Comparison of ENCODE assay signal across 27 cellular contexts in the genomic region with DNA sequence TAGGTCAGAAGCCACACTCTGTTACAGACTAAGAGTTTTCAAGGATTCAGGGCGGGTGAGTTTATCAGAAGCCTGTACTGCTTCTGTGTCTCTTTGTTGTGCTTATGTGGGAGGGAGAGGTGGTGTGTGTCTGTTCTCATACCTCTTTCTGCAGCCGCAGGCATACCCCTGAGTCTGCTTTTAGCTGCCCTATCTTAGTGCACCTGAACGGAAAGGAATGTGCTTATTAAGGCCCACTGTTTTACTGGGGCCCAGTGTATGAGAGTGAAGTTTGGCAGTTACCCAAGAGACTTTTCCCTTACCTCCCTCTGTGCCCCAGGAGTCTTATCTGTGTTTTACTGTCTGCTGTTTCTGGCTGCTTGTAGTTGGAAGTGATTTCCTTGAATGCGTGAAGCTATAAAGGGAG.
DNase-seq lines count a peak whose midpoint lies in the region; ATAC-seq, FAIRE-seq and TF ChIP-seq lines count a peak whose summit lies in the region.
"Had no signal": no experiment of that assay in that cellular context is flagged by ENCODE, and none has a peak within 500 bp of the region (broad histone marks: within the 10 kb centered on the region; RNA-seq: fewer than 3 reads in every experiment).

No MANE protein-coding gene starts in this region.

- H3K27ac ChIP-seq in left ventricle myocardium inferior (replicated peaks) (no peak overlapping the region), endothelial cell of umbilical vein (ENCODE audit: insufficient read depth, low read depth, low read length) (no peak overlapping the region), thyroid gland (peak overlapping the region; percentile 11 to 70 (median 46))
- H3K27ac ChIP-seq: BLaER1 treated with 17β-estradiol and CSF1 and Interleukin-3, amounts not matched to agents 10 nM and 100 nM; breast epithelium; dorsolateral prefrontal cortex; esophagus muscularis mucosa; tibial nerve had no signal

- TF ChIP-seq CTCF in left ventricle myocardium inferior (IDR thresholded peaks at IDR 0.05; ENCODE audit: borderline replicate concordance) (no peak), endothelial cell of umbilical vein (IDR thresholded peaks at IDR 0.05; ENCODE audit: extremely low read depth in 1 of 2, insufficient read depth in 1 of 2, low read depth in 1 of 2, low read length in 2 of 2) (no peak), mesothelial cell of epicardium (IDR thresholded peaks at IDR 0.05; ENCODE audit: unreplicated experiment) (no peak), thyroid gland (IDR thresholded peaks at IDR 0.05) (no peak)

- CTCF ChIA-PET in endothelial cell of umbilical vein (lab: Charles Lee) = interaction anchor here (0.6 kb wide), 1 partner anchor 42 kb away, joined by 3 read pairs; no protein-coding TSS in a partner anchor

- H3K4me3 Mint-ChIP-seq in mesothelial cell of epicardium = peak overlapping the region; percentile 6
- H3K4me3 Mint-ChIP-seq: activated naive CD4-positive, alpha-beta T cell treated with anti-CD3 and anti-CD28 coated beads, Interleukin-2, amount 50 U/mL, for 24 hours; stimulated activated effector memory CD8-positive, alpha-beta T cell treated with anti-CD3 and anti-CD28 coated beads, Interleukin-12 subunit alpha, Interleukin-12 subunit beta, amount 100 ng/mL, for 72 hours had no signal

- H3K27me3 Mint-ChIP-seq in mesothelial cell of epicardium (ENCODE audit: low read depth) = no peaks in the 10 kb centered on the region
- H3K27me3 Mint-ChIP-seq: activated naive CD4-positive, alpha-beta T cell treated with anti-CD3 and anti-CD28 coated beads, Interleukin-2, amount 50 U/mL, for 24 hours had no signal

- dilution Hi-C loops in endothelial cell of umbilical vein (cut with MboI; ENCODE audit: extremely low pct_ligation_motif_present, low sequenced_read_pairs) = no loop called here

- no peak overlapping the region for H3K4me2 ChIP-seq in endothelial cell of umbilical vein (ENCODE audit: insufficient read depth, low read length)
- H3K4me2 ChIP-seq: BLaER1 treated with 17β-estradiol and CSF1 and Interleukin-3, amounts not matched to agents 10 nM and 100 nM had no signal

- H3K36me3 ChIP-seq in left ventricle myocardium inferior (peaks cover 5% of the 10 kb centered on the region), endothelial cell of umbilical vein (ENCODE audit: control insufficient read depth in 2 of 2, extremely low read depth in 1 of 2, insufficient read depth in 2 of 2, low read length in 2 of 2) (no peaks in the 10 kb centered on the region), thyroid gland (no peaks in the 10 kb centered on the region)
- H3K36me3 ChIP-seq: breast epithelium, Peyer's patch had no signal

- H3K4me3 ChIP-seq in left ventricle myocardium inferior (no peak overlapping the region), endothelial cell of umbilical vein (replicated peaks in 1 of 3; ENCODE audit: insufficient read depth in 1 of 3, low read depth in 1 of 3, low read length in 3 of 3) (no peak overlapping the region), thyroid gland (replicated peaks in 1 of 3) (no peak overlapping the region)
- H3K4me3 ChIP-seq: BLaER1 treated with 17β-estradiol and CSF1 and Interleukin-3, amounts not matched to agents 10 nM and 100 nM; breast epithelium; dorsolateral prefrontal cortex; esophagus muscularis mucosa; tibial nerve had no signal

- WGBS in thyroid gland, 2 donors = 42 to 45% methylated on average over 4 of the region's 4 CpGs

- H3K27me3 ChIP-seq in left ventricle myocardium inferior (ENCODE audit: low read depth) (no peaks in the 10 kb centered on the region), endothelial cell of umbilical vein (ENCODE audit: control insufficient read depth in 2 of 2, insufficient read depth in 2 of 2, low read length in 2 of 2) (no peaks in the 10 kb centered on the region), thyroid gland (no peaks in the 10 kb centered on the region)
- H3K27me3 ChIP-seq: BLaER1 treated with 17β-estradiol and CSF1 and Interleukin-3, amounts not matched to agents 10 nM and 100 nM; breast epithelium; dorsolateral prefrontal cortex; esophagus muscularis mucosa; Peyer's patch; tibial nerve had no signal

- H4K20me1 ChIP-seq in endothelial cell of umbilical vein (replicated peaks; ENCODE audit: control insufficient read depth, extremely low read depth, insufficient read depth, low read length) = no peaks in the 10 kb centered on the region
- H4K20me1 ChIP-seq: BLaER1 treated with 17β-estradiol and CSF1 and Interleukin-3, amounts not matched to agents 10 nM and 100 nM had no signal

- H3K27ac Mint-ChIP-seq in mesothelial cell of epicardium = peak overlapping the region; percentile 96
- H3K27ac Mint-ChIP-seq: activated naive CD4-positive, alpha-beta T cell treated with anti-CD3 and anti-CD28 coated beads, Interleukin-2, amount 50 U/mL, for 24 hours; stimulated activated effector memory CD8-positive, alpha-beta T cell treated with anti-CD3 and anti-CD28 coated beads, Interleukin-12 subunit alpha, Interleukin-12 subunit beta, amount 100 ng/mL, for 72 hours had no signal

- H3K4me1 ChIP-seq in left ventricle myocardium inferior = peaks cover 18% of the 10 kb centered on the region
- no peaks in the 10 kb centered on the region for H3K4me1 ChIP-seq in endothelial cell of umbilical vein (ENCODE audit: control insufficient read depth, extremely low read depth, insufficient read depth, low read length)
- peaks cover 10 to 14% of the 10 kb centered on the region in 2 donors for H3K4me1 ChIP-seq in thyroid gland
- H3K4me1 ChIP-seq: breast epithelium, esophagus muscularis mucosa, Peyer's patch had no signal

- intact Hi-C loops in Right ventricle myocardium inferior (cut with DNase I) (no loop called here), left ventricle myocardium inferior (cut with micrococcal nuclease) (no loop called here), endothelial cell of umbilical vein (cut with micrococcal nuclease) (no loop called here), thyroid gland (cut with DNase I) (no loop called here)

- peaks cover 32% of the 10 kb centered on the region for H3K4me1 Mint-ChIP-seq in mesothelial cell of epicardium

- peaks cover 17% of the 10 kb centered on the region for H3K36me3 Mint-ChIP-seq in mesothelial cell of epicardium

- FAIRE-seq in endothelial cell of umbilical vein (lab: Jason Lieb, UNC) = no peak
- FAIRE-seq: A204.1, keratinocyte, TTC549 had no signal

- peak; percentile 23 for ATAC-seq in Right ventricle myocardium inferior
- no peak for ATAC-seq in GM21423 (IDR thresholded peaks at IDR 0.05; ENCODE audit: unreplicated experiment)
- ATAC-seq: SK-N-SH treated with all-trans-retinoic acid at 6 μM for 48 hours; stimulated activated effector memory CD8-positive, alpha-beta T cell treated with anti-CD3 and anti-CD28 coated beads, Interleukin-12 subunit alpha, Interleukin-12 subunit beta, amount 100 ng/mL, for 72 hours had no signal

- H3K9me3 ChIP-seq in left ventricle myocardium inferior (replicated peaks) (no peaks in the 10 kb centered on the region), endothelial cell of umbilical vein (replicated peaks; ENCODE audit: control insufficient read depth, insufficient read depth, low read length) (no peaks in the 10 kb centered on the region), thyroid gland (no peaks in the 10 kb centered on the region)
- H3K9me3 ChIP-seq: breast epithelium, esophagus muscularis mucosa, Peyer's patch, tibial nerve had no signal

- BruUV-seq in endothelial cell of umbilical vein (replicated peaks; lab: Mats Ljungman, UMichigan) = no TSS peak

- no peaks in the 10 kb centered on the region for H3K9me1 ChIP-seq in endothelial cell of umbilical vein (replicated peaks; ENCODE audit: control insufficient read depth, extremely low read depth, insufficient read depth, low read length)

- no peak for TF ChIP-seq POLR2A in endothelial cell of umbilical vein (IDR thresholded peaks at IDR 0.05; ENCODE audit: low read depth, low read length)
- TF ChIP-seq POLR2A in thyroid gland (IDR thresholded peaks at IDR 0.05) = peak in 1 of 2 donors; percentile 27

- no peak for DNase-seq in Right ventricle myocardium inferior (ENCODE audit: missing footprints)
- no peak for DNase-seq in left ventricle myocardium inferior
- DNase-seq in endothelial cell of umbilical vein (ENCODE audit: low read depth, low spot score) = peak; percentile 36
- peak; percentile 23 to 41 for DNase-seq in mesothelial cell of epicardium (ENCODE audit: low spot score in 2 of 2, unreplicated experiment in 2 of 2)
- DNase-seq in thyroid gland = peak; percentile 69 to 73
- no peak for DNase-seq in NCI-H1048 (lab: John Stamatoyannopoulos, UW)
- no peak for DNase-seq in NCI-H128 (lab: John Stamatoyannopoulos, UW; ENCODE audit: unreplicated experiment)
- DNase-seq: activated CD4-positive, alpha-beta T cell treated with anti-CD3 and anti-CD28 coated beads, Interleukin-2, amount 50 U/mL, for 4 hours; dorsolateral prefrontal cortex; glutamatergic neuron; GOT3; KBM-7; NCI-H2107; NCI-H774; stimulated activated CD4-positive, alpha-beta T cell treated with anti-CD3 and anti-CD28 coated beads, Interleukin-12 subunit alpha, Interleukin-12 subunit beta, amount 100 ng/mL, for 4 hours had no signal

- no peak overlapping the region for H3K9ac ChIP-seq in endothelial cell of umbilical vein (replicated peaks; ENCODE audit: extremely low read depth, insufficient read depth, low read length)
- H3K9ac ChIP-seq: BLaER1 treated with 17β-estradiol and CSF1 and Interleukin-3, amounts not matched to agents 10 nM and 100 nM had no signal

- no peaks in the 10 kb centered on the region for H3K79me2 ChIP-seq in endothelial cell of umbilical vein (ENCODE audit: control insufficient read depth, insufficient read depth, low read length)

- no peaks in the 10 kb centered on the region for H3K9me3 Mint-ChIP-seq in mesothelial cell of epicardium
- H3K9me3 Mint-ChIP-seq: activated naive CD4-positive, alpha-beta T cell treated with anti-CD3 and anti-CD28 coated beads, Interleukin-2, amount 50 U/mL, for 24 hours had no signal

- POLR2A ChIA-PET in endothelial cell of umbilical vein (lab: Charles Lee) = no interaction called here

- H2AFZ ChIP-seq in endothelial cell of umbilical vein (ENCODE audit: low read depth, low read length) = no peak overlapping the region

TF ChIP-seq in endothelial cell of umbilical vein, 7 proteins besides CTCF, POLR2A, EP300 and RAD21 (continues in another document):
- TF ChIP-seq FOS (IDR thresholded peaks at IDR 0.05; ENCODE audit: borderline replicate concordance, insufficient read depth, low read length) = no peak
- no peak for TF ChIP-seq GATA2 (IDR thresholded peaks at IDR 0.05; ENCODE audit: insufficient read depth, insufficient read length, low read depth, low read length)
- TF ChIP-seq, protein P1, sequence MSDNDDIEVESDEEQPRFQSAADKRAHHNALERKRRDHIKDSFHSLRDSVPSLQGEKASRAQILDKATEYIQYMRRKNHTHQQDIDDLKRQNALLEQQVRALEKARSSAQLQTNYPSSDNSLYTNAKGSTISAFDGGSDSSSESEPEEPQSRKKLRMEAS (IDR thresholded peaks at IDR 0.05; ENCODE audit: insufficient read depth, insufficient read length) = no peak
- no peak for TF ChIP-seq POLR2AphosphoS5 (IDR thresholded peaks at IDR 0.05; ENCODE audit: insufficient read depth, low read depth, low read length)
- TF ChIP-seq MYC (IDR thresholded peaks at IDR 0.05; ENCODE audit: low read depth, low read length) = no peak
- no peak for TF ChIP-seq EZH2 (IDR thresholded peaks at IDR 0.05; ENCODE audit: borderline replicate concordance, low read depth, low read length, severe bottlenecking)

Comparison
In these comparisons a context has a peak if more than half of its experiments do, and no peak if none do; other contexts are left out.
1. DNase-seq: peak in endothelial cell of umbilical vein (single experiment), mesothelial cell of epicardium (2 of 2) and thyroid gland (2 of 2); none in Right ventricle myocardium inferior (single experiment), left ventricle myocardium inferior (single experiment), NCI-H1048 (single experiment) and NCI-H128 (single experiment).
2. H3K27ac ChIP-seq: peak in thyroid gland (3 of 3); none in left ventricle myocardium inferior (single experiment) and endothelial cell of umbilical vein (single experiment).